ENCODE assay signal across 21 cellular contexts in the genomic region with DNA sequence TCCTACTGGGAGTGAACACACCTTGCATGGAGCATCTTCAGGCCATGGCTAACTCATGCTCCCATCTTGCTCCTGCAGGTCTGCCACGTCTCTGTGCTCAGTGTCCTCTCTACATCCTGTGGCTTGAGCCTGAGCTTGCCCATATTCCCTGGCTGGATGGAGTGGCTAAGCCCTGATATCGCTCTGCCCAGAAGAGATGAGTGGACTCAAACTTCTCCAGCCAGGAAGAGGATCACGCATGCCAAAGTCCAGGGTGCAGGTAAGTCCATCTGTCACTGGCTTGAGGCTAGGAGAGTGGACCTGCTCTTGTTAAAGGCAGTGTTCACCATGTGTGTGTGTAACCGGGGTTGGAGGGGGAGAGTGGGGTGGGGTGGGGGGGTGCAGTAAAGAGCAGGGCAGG. TPM values are rescaled to one million over a fixed set of nuclear protein-coding genes. Genes with fewer than 3 reads are reported as not detected.
"Had no signal": no experiment of that assay in that cellular context is flagged by ENCODE, and none has a peak within 500 bp of the region (broad histone marks: within the 10 kb centered on the region; RNA-seq: fewer than 3 reads in every experiment).

No MANE protein-coding gene starts in this region.

- H3K9me3 Mint-ChIP-seq: memory B cell; nephron; stimulated activated naive B cell treated with anti-CD40 and anti-IgM and Interleukin-4, amounts not matched to agents 10 μg/mL and 1 μg/mL and 100 μg/mL, for 72 hours; stimulated activated naive CD8-positive, alpha-beta T cell treated with anti-CD3 and anti-CD28 coated beads, Interleukin-15, Interleukin-2, amounts not matched to agents 100 ng/mL and 50 ng/mL, for 24 hours had no signal

- H3K9me3 ChIP-seq: gastrocnemius medialis, pancreas, thoracic aorta, tibial nerve, upper lobe of right lung, uterus had no signal

- H3K36me3 Mint-ChIP-seq: memory B cell; naive B cell; stimulated activated naive B cell treated with anti-CD40 and anti-IgM and Interleukin-4, amounts not matched to agents 10 μg/mL and 1 μg/mL and 100 μg/mL, for 72 hours had no signal

- H3K27me3 ChIP-seq: gastrocnemius medialis, pancreas, spleen, upper lobe of right lung, uterus had no signal

- H3K4me3 ChIP-seq: dorsolateral prefrontal cortex, gastrocnemius medialis, lung, pancreas, spleen, thoracic aorta, tibial nerve, upper lobe of right lung, uterus had no signal

- H3K4me1 ChIP-seq: upper lobe of right lung, uterus had no signal

- H3K4me3 Mint-ChIP-seq: memory B cell; naive B cell; stimulated activated naive B cell treated with anti-CD40 and anti-IgM and Interleukin-4, amounts not matched to agents 10 μg/mL and 1 μg/mL and 100 μg/mL, for 72 hours; stimulated activated naive CD8-positive, alpha-beta T cell treated with anti-CD3 and anti-CD28 coated beads, Interleukin-15, Interleukin-2, amounts not matched to agents 100 ng/mL and 50 ng/mL, for 24 hours had no signal

- H3K27ac ChIP-seq: dorsolateral prefrontal cortex, gastrocnemius medialis, pancreas, spleen, thoracic aorta, tibial nerve, upper lobe of right lung, uterus had no signal

- H3K4me1 Mint-ChIP-seq: memory B cell; naive B cell; stimulated activated naive B cell treated with anti-CD40 and anti-IgM and Interleukin-4, amounts not matched to agents 10 μg/mL and 1 μg/mL and 100 μg/mL, for 72 hours had no signal

- ATAC-seq: gastrocnemius medialis; pancreas; sciatic nerve; stimulated activated naive B cell treated with anti-CD40 and anti-IgM and Interleukin-4, amounts not matched to agents 10 μg/mL and 1 μg/mL and 100 μg/mL, for 72 hours; upper lobe of right lung had no signal

- DNase-seq: cerebellar nuclear complex; dorsolateral prefrontal cortex; effector CD4-positive, alpha-beta T cell; foreskin fibroblast; gastrocnemius medialis; head of caudate nucleus; naive B cell; occipital lobe; pancreas; retina; spleen; stimulated activated naive B cell treated with anti-CD40 and anti-IgM and Interleukin-4, amounts not matched to agents 10 μg/mL and 1 μg/mL and 100 μg/mL, for 72 hours; upper lobe of right lung; uterus had no signal

- H3K27ac Mint-ChIP-seq: memory B cell; nephron; stimulated activated naive B cell treated with anti-CD40 and anti-IgM and Interleukin-4, amounts not matched to agents 10 μg/mL and 1 μg/mL and 100 μg/mL, for 72 hours; stimulated activated naive CD8-positive, alpha-beta T cell treated with anti-CD3 and anti-CD28 coated beads, Interleukin-15, Interleukin-2, amounts not matched to agents 100 ng/mL and 50 ng/mL, for 24 hours had no signal

- H3K27me3 Mint-ChIP-seq: memory B cell; naive B cell; stimulated activated naive B cell treated with anti-CD40 and anti-IgM and Interleukin-4, amounts not matched to agents 10 μg/mL and 1 μg/mL and 100 μg/mL, for 72 hours; stimulated activated naive CD8-positive, alpha-beta T cell treated with anti-CD3 and anti-CD28 coated beads, Interleukin-15, Interleukin-2, amounts not matched to agents 100 ng/mL and 50 ng/mL, for 24 hours had no signal

RNA-seq across cellular contexts. Expression of gene C9orf43, which starts 51.4 kb away (rescaled TPM):
- total RNA-seq: gastrocnemius medialis, upper lobe of right lung had no signal
